Comparison of ENCODE assay signal across 8 cellular contexts in the genomic region with DNA sequence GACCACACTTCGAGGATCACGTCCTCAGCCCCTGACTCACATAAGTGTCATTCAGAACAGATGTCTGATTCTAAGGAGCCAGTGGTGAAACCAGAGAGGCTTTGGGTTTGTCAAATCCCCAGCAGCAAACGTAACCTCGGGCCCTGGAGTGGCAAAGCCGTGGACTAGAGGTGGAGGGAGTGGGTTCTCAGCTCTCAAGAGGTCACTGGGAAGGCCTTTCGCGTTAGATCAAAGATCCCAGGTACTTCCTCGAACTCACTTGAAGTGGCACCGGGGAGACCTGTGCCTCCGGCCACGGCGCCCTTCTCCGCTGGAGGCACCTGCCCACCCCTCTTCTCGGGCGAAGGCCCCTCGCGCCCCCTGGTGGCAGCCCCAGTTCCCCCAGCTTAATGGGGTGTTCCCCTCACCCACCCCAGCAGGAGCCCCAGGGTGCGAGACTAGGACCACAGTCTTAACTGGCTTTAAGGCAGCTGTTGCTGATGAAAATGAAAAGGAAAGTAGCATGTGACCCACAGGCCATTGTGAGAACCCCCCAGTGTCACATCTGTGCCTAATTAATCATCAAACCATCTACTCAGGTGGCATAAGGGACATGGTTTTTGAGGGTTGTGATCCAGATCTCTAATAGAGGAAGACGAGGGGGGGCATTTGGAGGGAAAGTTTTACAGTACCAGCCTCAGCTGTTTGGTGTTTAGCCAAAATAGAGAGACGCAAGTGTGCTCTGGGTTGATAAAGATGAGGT. TPM values are rescaled to one million over a fixed set of nuclear protein-coding genes. Genes with fewer than 3 reads are reported as not detected.
DNase-seq lines count a peak whose midpoint lies in the region; ATAC-seq lines count a peak whose summit lies in the region.

No MANE protein-coding gene starts in this region.

- ATAC-seq in GM21786 (IDR thresholded peaks at IDR 0.05; ENCODE audit: unreplicated experiment) (peak; percentile 70), T-helper 17 cell (peak; percentile 88)

- H3K27ac Mint-ChIP-seq in T-helper 17 cell = no peak overlapping the region

- peak overlapping the region; percentile 49 for H3K9ac ChIP-seq in skeletal muscle satellite cell (ENCODE audit: low read depth, low read length)

- DNase-seq in ELR (ENCODE audit: low read depth) (peak; percentile 74), Kasumi-1 (lab: John Stamatoyannopoulos, UW) (peak; percentile 44 to 55), T-helper 17 cell (peak; percentile 59 to 81 (median 68)), amygdala (lab: John Stamatoyannopoulos, UW) (peak in 31 of 56 donors; percentile 2 to 75 (median 26)), hypothalamus (lab: John Stamatoyannopoulos, UW) (peak in 44 of 51 donors; percentile 1 to 68 (median 20)), cerebellar nuclear complex (lab: John Stamatoyannopoulos, UW) (no peak)

- H3K36me3 ChIP-seq in skeletal muscle satellite cell (ENCODE audit: insufficient read depth, low read length) = no peaks in the 10 kb centered on the region

- H3K4me3 ChIP-seq in skeletal muscle satellite cell (ENCODE audit: low read length) = peak overlapping the region; percentile 63

- peaks cover 26% of the 10 kb centered on the region for H3K27me3 Mint-ChIP-seq in T-helper 17 cell

- peaks cover 25% of the 10 kb centered on the region for H3K4me1 ChIP-seq in skeletal muscle satellite cell (ENCODE audit: control insufficient read depth, insufficient read depth, low read length)

- H3K9me3 ChIP-seq in T-helper 17 cell (ENCODE audit: control insufficient read depth, low read length, poor library complexity, severe bottlenecking) (no peaks in the 10 kb centered on the region), skeletal muscle satellite cell (replicated peaks; ENCODE audit: low read length) (no peaks in the 10 kb centered on the region)

- no peaks in the 10 kb centered on the region for H3K27me3 ChIP-seq in skeletal muscle satellite cell (ENCODE audit: control insufficient read depth, insufficient read depth, low read length)

- peak overlapping the region; percentile 86 for H3K4me3 Mint-ChIP-seq in T-helper 17 cell

- peak overlapping the region; percentile 88 for H3K4me2 ChIP-seq in skeletal muscle satellite cell (ENCODE audit: low read length)

- peaks cover 8% of the 10 kb centered on the region for H3K4me1 Mint-ChIP-seq in T-helper 17 cell

- no peaks in the 10 kb centered on the region for H3K36me3 Mint-ChIP-seq in T-helper 17 cell (ENCODE audit: low read depth)

RNA-seq across cellular contexts. Expression of gene ESR2, which starts 0.7 kb away (rescaled TPM):
- total RNA-seq in T-helper 17 cell = under 1 TPM; 0.29 to 0.42 TPM
- under 0.01 and 0.51 TPM in 2 replicates for total RNA-seq in skeletal muscle satellite cell (2012; rRNA removed)

Comparison
In these comparisons a context has a peak if more than half of its experiments do, and no peak if none do; other contexts are left out.
1. DNase-seq: peak in ELR (single experiment), Kasumi-1 (2 of 2), T-helper 17 cell (3 of 3), amygdala (31 of 56) and hypothalamus (44 of 51); none in cerebellar nuclear complex (0 of 2).